9 cellular contexts compared by ENCODE assay signal in genomic region chr4:15906024-15906443, GRCh38. TPM values are rescaled to one million over a fixed set of nuclear protein-coding genes. Genes with fewer than 3 reads are reported as not detected.
DNase-seq lines count a peak whose midpoint lies in the region; ATAC-seq and TF ChIP-seq lines count a peak whose summit lies in the region.
"Had no signal": no experiment of that assay in that cellular context is flagged by ENCODE, and none has a peak within 500 bp of the region (broad histone marks: within the 10 kb centered on the region; RNA-seq: fewer than 3 reads in every experiment).

No MANE protein-coding gene starts in this region.

- no peak for ATAC-seq in HG02973 (IDR thresholded peaks at IDR 0.05; ENCODE audit: unreplicated experiment)
- no peak for ATAC-seq in T-helper 17 cell
- ATAC-seq in naive thymus-derived CD8-positive, alpha-beta T cell, result no peak
- ATAC-seq: T-cell had no signal

- TF ChIP-seq POLR2A in NB4 (IDR thresholded peaks at IDR 0.05; ENCODE audit: extremely low read depth, insufficient read length), result no peak

- H3K36me3 ChIP-seq in ectodermal cell (ENCODE audit: control insufficient read depth, insufficient read depth, low read length) (no peaks in the 10 kb centered on the region), mucosa of rectum (ENCODE audit: control insufficient read depth in 2 of 2, insufficient read depth in 2 of 2, low read length in 2 of 2) (no peaks in the 10 kb centered on the region)

- H3K27ac ChIP-seq in ectodermal cell (ENCODE audit: insufficient read depth, low read depth, low read length, poor library complexity, severe bottlenecking), result no peak overlapping the region
- peak overlapping the region in 1 of 2 donors; percentile 60 for H3K27ac ChIP-seq in mucosa of rectum (ENCODE audit: low read depth in 2 of 2, low read length in 2 of 2)

- H3K27me3 Mint-ChIP-seq in T-helper 17 cell, result peaks cover 62% of the 10 kb centered on the region
- peaks cover 3 to 38% (median 19%) of the 10 kb centered on the region in 5 donors for H3K27me3 Mint-ChIP-seq in naive thymus-derived CD8-positive, alpha-beta T cell

- no peak overlapping the region for H3K27ac Mint-ChIP-seq in T-helper 17 cell
- H3K27ac Mint-ChIP-seq in naive thymus-derived CD8-positive, alpha-beta T cell, result no peak overlapping the region
- H3K27ac Mint-ChIP-seq: T-cell had no signal

- H3K4me1 ChIP-seq in ectodermal cell (ENCODE audit: control insufficient read depth, insufficient read depth, low read length) (no peaks in the 10 kb centered on the region), mucosa of rectum (ENCODE audit: control insufficient read depth in 2 of 2, insufficient read depth in 2 of 2, low read length in 2 of 2) (peaks cover 4 to 9% of the 10 kb centered on the region in 2 donors)

- H3K4me1 Mint-ChIP-seq in T-helper 17 cell, result no peaks in the 10 kb centered on the region
- H3K4me1 Mint-ChIP-seq in naive thymus-derived CD8-positive, alpha-beta T cell, result peaks cover 0 to 2% (median under 1%) of the 10 kb centered on the region in 4 donors
- H3K4me1 Mint-ChIP-seq: T-cell had no signal

- peak overlapping the region; percentile 29 to 36 for H3K9ac ChIP-seq in mucosa of rectum (ENCODE audit: low read depth in 1 of 2, low read length in 2 of 2)

- no peak overlapping the region for H3K4me3 Mint-ChIP-seq in T-helper 17 cell
- no peak overlapping the region for H3K4me3 Mint-ChIP-seq in naive thymus-derived CD8-positive, alpha-beta T cell
- H3K4me3 Mint-ChIP-seq: T-cell had no signal

- peaks cover 2% of the 10 kb centered on the region for H3K36me3 Mint-ChIP-seq in T-helper 17 cell (ENCODE audit: low read depth)
- H3K36me3 Mint-ChIP-seq in naive thymus-derived CD8-positive, alpha-beta T cell, result no peaks in the 10 kb centered on the region
- H3K36me3 Mint-ChIP-seq: T-cell had no signal

- H3K9me3 ChIP-seq in ectodermal cell (ENCODE audit: control insufficient read depth, low read length) (no peaks in the 10 kb centered on the region), mucosa of rectum (ENCODE audit: control insufficient read depth in 2 of 2, low read length in 2 of 2) (no peaks in the 10 kb centered on the region), T-helper 17 cell (ENCODE audit: control insufficient read depth, low read length, poor library complexity, severe bottlenecking) (no peaks in the 10 kb centered on the region)

- TF ChIP-seq CTCF in NB4 (IDR thresholded peaks at IDR 0.05; ENCODE audit: low read depth, low read length), result no peak

- no peak overlapping the region for H3K4me3 ChIP-seq in NB4 (ENCODE audit: low read depth, low read length)
- peak overlapping the region; percentile 24 for H3K4me3 ChIP-seq in ectodermal cell (ENCODE audit: insufficient read depth, low read depth, low read length)
- H3K4me3 ChIP-seq in mucosa of rectum (ENCODE audit: low read length in 2 of 2), result peak overlapping the region; percentile 7 to 29

- POLR2A ChIA-PET in naive thymus-derived CD8-positive, alpha-beta T cell (lab: Charles Lee), result no interaction called here

- WGBS in ectodermal cell, 2 experiments, result 27 to 28% methylated on average over 25 of the region's 25 CpGs

- in situ Hi-C loops in Caki2 (cut with HindIII; ENCODE audit: low pct_unique_long_range_greater_than_20kb, low sequenced_read_pairs), result no loop called here

- H3K27me3 ChIP-seq in ectodermal cell (ENCODE audit: control insufficient read depth, insufficient read depth, low read length, poor library complexity, severe bottlenecking) (peaks cover 8% of the 10 kb centered on the region), mucosa of rectum (ENCODE audit: control insufficient read depth in 2 of 2, insufficient read depth in 2 of 2, low read length in 2 of 2) (no peaks in the 10 kb centered on the region)

- no peaks in the 10 kb centered on the region for H3K9me3 Mint-ChIP-seq in naive thymus-derived CD8-positive, alpha-beta T cell

- peak; percentile 76 for DNase-seq in Caki2 (ENCODE audit: low read depth)
- peak; percentile 91 for DNase-seq in NB4 (ENCODE audit: low read depth)
- no peak for DNase-seq in ecto neural progenitor cell (ENCODE audit: low spot score)
- no peak for DNase-seq in T-helper 17 cell
- DNase-seq in naive thymus-derived CD8-positive, alpha-beta T cell, result no peak

RNA-seq across cellular contexts. Expression of gene FGFBP1, which starts 32.5 kb away (rescaled TPM):
- 2.8 TPM in 2 replicates for total RNA-seq in Caki2 (2014; rRNA removed; shearing (Covaris generic); ENCODE audit: low replicate concordance)
- polyA plus RNA-seq in ectodermal cell (2013, experiment 1 of 4), result not detected
- polyA plus RNA-seq in ectodermal cell (2013, experiment 2 of 4), result not detected
- not detected for polyA plus RNA-seq in ectodermal cell (2013, experiment 3 of 4)
- polyA plus RNA-seq in ectodermal cell (2013, experiment 4 of 4), result not detected
- total RNA-seq in T-helper 17 cell, result not detected
- not detected for total RNA-seq in naive thymus-derived CD8-positive, alpha-beta T cell
- polyA plus RNA-seq in naive thymus-derived CD8-positive, alpha-beta T cell, result not detected
- total RNA-seq: T-cell had no signal

RNA-seq across cellular contexts. Expression of gene FGFBP2, which starts 56.9 kb away (rescaled TPM):
- total RNA-seq in Caki2 (2014; rRNA removed; shearing (Covaris generic); ENCODE audit: low replicate concordance), result not detected in 2 replicates
- polyA plus RNA-seq in ectodermal cell (2013, experiment 1 of 4), result not detected
- polyA plus RNA-seq in ectodermal cell (2013, experiment 2 of 4), result not detected
- not detected for polyA plus RNA-seq in ectodermal cell (2013, experiment 3 of 4)
- not detected for polyA plus RNA-seq in ectodermal cell (2013, experiment 4 of 4)
- under 1 TPM in 1 of 2 donors, not detected in 1; 0.50 TPM for total RNA-seq in T-helper 17 cell
- 10 to 100 TPM; 12.8 to 13.3 TPM for total RNA-seq in naive thymus-derived CD8-positive, alpha-beta T cell
- polyA plus RNA-seq in naive thymus-derived CD8-positive, alpha-beta T cell, result 100 to 1,000 TPM in 1 of 3 donors, 10 to 100 TPM in 1, 1 to 10 TPM in 1; 6.0 to 118 (median 17.7) TPM

Comparison
In these comparisons a context has a peak if more than half of its experiments do, and no peak if none do; other contexts are left out.
1. DNase-seq: peak in Caki2 (single experiment) and NB4 (single experiment); none in ecto neural progenitor cell (single experiment), T-helper 17 cell (0 of 3) and naive thymus-derived CD8-positive, alpha-beta T cell (0 of 10).
2. RNA of gene FGFBP2, which starts 56.9 kb away (total RNA-seq): 12.8 to 13.3 TPM in naive thymus-derived CD8-positive, alpha-beta T cell; 0.50 TPM in T-helper 17 cell and not detected in Caki2; every median in the first group is over 4 times any median in the second.